14 cellular contexts compared by ENCODE assay signal in genomic region chr13:98512774-98513327, GRCh38.
DNase-seq lines count a peak whose midpoint lies in the region; ATAC-seq and TF ChIP-seq lines count a peak whose summit lies in the region.
"Had no signal": no experiment of that assay in that cellular context is flagged by ENCODE, and none has a peak within 500 bp of the region (broad histone marks: within the 10 kb centered on the region; RNA-seq: fewer than 3 reads in every experiment).

No MANE protein-coding gene starts in this region.

- TF ChIP-seq CTCF in mammary epithelial cell (conservative IDR thresholded peaks at IDR 0.05 in 1 of 2, IDR thresholded peaks at IDR 0.05 in 1 of 2; ENCODE audit: extremely low read depth in 1 of 2, insufficient read depth in 1 of 2, low read depth in 1 of 2, low read length in 2 of 2): no peak

- dilution Hi-C loops in mammary epithelial cell (cut with HindIII; ENCODE audit: low sequenced_read_pairs): no loop called here

- no peak overlapping the region for H3K4me3 ChIP-seq in CD4-positive, alpha-beta memory T cell (ENCODE audit: low read length in 2 of 2)
- H3K4me3 ChIP-seq in GM08714 (ENCODE audit: low read length): peak overlapping the region; percentile 22; the same call in 1 of the 2 replicates
- no peak overlapping the region for H3K4me3 ChIP-seq in mammary epithelial cell (replicated peaks in 1 of 3; ENCODE audit: insufficient read depth in 1 of 3, low read depth in 2 of 3, low read length in 3 of 3)
- H3K4me3 ChIP-seq: ascending aorta had no signal

- no peaks in the 10 kb centered on the region for H3K9me3 ChIP-seq in CD4-positive, alpha-beta memory T cell (ENCODE audit: control insufficient read depth in 1 of 2, low read length in 2 of 2)
- no peaks in the 10 kb centered on the region for H3K9me3 ChIP-seq in mammary epithelial cell (replicated peaks; ENCODE audit: insufficient read depth, low read length)
- H3K9me3 ChIP-seq: ascending aorta had no signal

- no peaks in the 10 kb centered on the region for H3K9me3 Mint-ChIP-seq in CD4-positive, alpha-beta memory T cell
- H3K9me3 Mint-ChIP-seq in activated naive CD8-positive, alpha-beta T cell treated with anti-CD3 and anti-CD28 coated beads, Interleukin-2, amount 50 U/mL, for 24 hours: no peaks in the 10 kb centered on the region

- H3K27ac ChIP-seq in CD4-positive, alpha-beta memory T cell (ENCODE audit: low read depth, low read length): no peak overlapping the region
- no peak overlapping the region for H3K27ac ChIP-seq in mammary epithelial cell (ENCODE audit: insufficient read depth, low read depth, low read length)
- H3K27ac ChIP-seq: ascending aorta, WERI-Rb-1 had no signal

- H3K27ac Mint-ChIP-seq in CD4-positive, alpha-beta memory T cell: peak overlapping the region; percentile 55 to 92 (median 77)
- H3K27ac Mint-ChIP-seq in activated naive CD8-positive, alpha-beta T cell treated with anti-CD3 and anti-CD28 coated beads, Interleukin-2, amount 50 U/mL, for 24 hours: peak overlapping the region; percentile 94

- H3K4me3 Mint-ChIP-seq in CD4-positive, alpha-beta memory T cell: peak overlapping the region in 1 of 8 donors; percentile 4
- H3K4me3 Mint-ChIP-seq in activated naive CD8-positive, alpha-beta T cell treated with anti-CD3 and anti-CD28 coated beads, Interleukin-2, amount 50 U/mL, for 24 hours: no peak overlapping the region

- H3K4me1 Mint-ChIP-seq in CD4-positive, alpha-beta memory T cell: peaks cover 69 to 100% (median 87%) of the 10 kb centered on the region in 4 donors
- H3K4me1 Mint-ChIP-seq in activated naive CD8-positive, alpha-beta T cell treated with anti-CD3 and anti-CD28 coated beads, Interleukin-2, amount 50 U/mL, for 24 hours: peaks cover 96% of the 10 kb centered on the region

- H3K27me3 Mint-ChIP-seq in CD4-positive, alpha-beta memory T cell: no peaks in the 10 kb centered on the region
- H3K27me3 Mint-ChIP-seq in activated naive CD8-positive, alpha-beta T cell treated with anti-CD3 and anti-CD28 coated beads, Interleukin-2, amount 50 U/mL, for 24 hours: no peaks in the 10 kb centered on the region

- peaks cover 99% of the 10 kb centered on the region for H3K79me2 ChIP-seq in mammary epithelial cell (ENCODE audit: insufficient read depth, low read length)

- intact Hi-C loops in CD4-positive, alpha-beta memory T cell (cut with micrococcal nuclease): loop anchor here (5.0 kb wide), 1 partner anchor 49 kb away; no protein-coding TSS in a partner anchor
- intact Hi-C loops in mammary epithelial cell (cut with micrococcal nuclease): no loop called here

- peaks cover 15 to 43% of the 10 kb centered on the region in 2 donors for H3K36me3 Mint-ChIP-seq in CD4-positive, alpha-beta memory T cell
- peaks cover 50% of the 10 kb centered on the region for H3K36me3 Mint-ChIP-seq in activated naive CD8-positive, alpha-beta T cell treated with anti-CD3 and anti-CD28 coated beads, Interleukin-2, amount 50 U/mL, for 24 hours (ENCODE audit: low read depth)

- no peaks in the 10 kb centered on the region for H4K20me1 ChIP-seq in mammary epithelial cell (ENCODE audit: insufficient read depth, low read length)

- ATAC-seq in activated naive CD8-positive, alpha-beta T cell treated with anti-CD3 and anti-CD28 coated beads, Interleukin-2, amount 50 U/mL, for 24 hours: no peak
- ATAC-seq in HG02571 (IDR thresholded peaks at IDR 0.05; ENCODE audit: unreplicated experiment): no peak
- no peak for ATAC-seq in HG03432 (IDR thresholded peaks at IDR 0.05; ENCODE audit: unreplicated experiment)

- H3K4me2 ChIP-seq in mammary epithelial cell (ENCODE audit: insufficient read depth, low read depth, low read length): no peak overlapping the region

- no TSS peak for BruUV-seq in mammary epithelial cell (replicated peaks; lab: Mats Ljungman, UMichigan)

- POLR2A ChIA-PET in CD4-positive, alpha-beta memory T cell (lab: Charles Lee; ENCODE audit: partially characterized antibody): interaction anchor here (1.0 kb wide), 1 partner anchor 8 kb away, joined by 4 read pairs; no protein-coding TSS in a partner anchor

- H3K9ac ChIP-seq in mammary epithelial cell (ENCODE audit: insufficient read depth, low read length): no peak overlapping the region

- over 99% methylated on average over 13 of the region's 13 CpGs for WGBS in mammary epithelial cell (ENCODE audit: low coverage, missing lambda C conversion rate)

- in situ Hi-C loops in mammary epithelial cell (cut with MboI; ENCODE audit: low sequenced_read_pairs in 2 of 2): no loop called here

- H3K4me1 ChIP-seq in CD4-positive, alpha-beta memory T cell (ENCODE audit: insufficient read depth, low read length): peaks cover 100% of the 10 kb centered on the region
- H3K4me1 ChIP-seq in mammary epithelial cell (ENCODE audit: insufficient read depth, low read length): peaks cover 31% of the 10 kb centered on the region

- CTCF ChIA-PET in CD4-positive, alpha-beta memory T cell (lab: Charles Lee; ENCODE audit: partially characterized antibody): no interaction called here
- CTCF ChIA-PET in mammary epithelial cell (lab: Charles Lee; ENCODE audit: low non-redundant PET): no interaction called here

- no peak overlapping the region for H2AFZ ChIP-seq in mammary epithelial cell (ENCODE audit: low read depth, low read length)

- no peak for DNase-seq in CD4-positive, alpha-beta memory T cell
- DNase-seq in activated naive CD8-positive, alpha-beta T cell treated with anti-CD3 and anti-CD28 coated beads, Interleukin-2, amount 50 U/mL, for 24 hours: no peak
- DNase-seq in medulla oblongata (ENCODE audit: extremely low spot score): peak; percentile 38
- DNase-seq in mammary epithelial cell: no peak
- no peak for DNase-seq in pons (ENCODE audit: low spot score)
- DNase-seq: EL; head of caudate nucleus; NCI-H524 treated with DMSO at 0.1 percent for 48 hours; stimulated activated CD4-positive, alpha-beta T cell treated with anti-CD3 and anti-CD28 coated beads, Interleukin-1b, Interleukin-23, amount 100 ng/mL, for 48 hours; WERI-Rb-1 had no signal

- H3K27me3 ChIP-seq in CD4-positive, alpha-beta memory T cell (ENCODE audit: insufficient read depth, low read length): no peaks in the 10 kb centered on the region
- no peaks in the 10 kb centered on the region for H3K27me3 ChIP-seq in mammary epithelial cell (ENCODE audit: insufficient read depth, low read length)
- H3K27me3 ChIP-seq: ascending aorta had no signal

- no peaks in the 10 kb centered on the region for H3K36me3 ChIP-seq in CD4-positive, alpha-beta memory T cell (ENCODE audit: insufficient read depth, low read length)
- peaks cover 4% of the 10 kb centered on the region for H3K36me3 ChIP-seq in mammary epithelial cell (ENCODE audit: insufficient read depth, low read length)
- H3K36me3 ChIP-seq: ascending aorta had no signal
